Comparison of ENCODE assay signal across 2 cellular contexts in genomic region chr19:31279436-31279765, GRCh38.
TF ChIP-seq lines count a peak whose summit lies in the region.

No MANE protein-coding gene starts in this region.

TF ChIP-seq in HepG2, 621 proteins besides CTCF, POLR2A, EP300 and RAD21 (continued from another document):
- TF ChIP-seq, protein P1, sequence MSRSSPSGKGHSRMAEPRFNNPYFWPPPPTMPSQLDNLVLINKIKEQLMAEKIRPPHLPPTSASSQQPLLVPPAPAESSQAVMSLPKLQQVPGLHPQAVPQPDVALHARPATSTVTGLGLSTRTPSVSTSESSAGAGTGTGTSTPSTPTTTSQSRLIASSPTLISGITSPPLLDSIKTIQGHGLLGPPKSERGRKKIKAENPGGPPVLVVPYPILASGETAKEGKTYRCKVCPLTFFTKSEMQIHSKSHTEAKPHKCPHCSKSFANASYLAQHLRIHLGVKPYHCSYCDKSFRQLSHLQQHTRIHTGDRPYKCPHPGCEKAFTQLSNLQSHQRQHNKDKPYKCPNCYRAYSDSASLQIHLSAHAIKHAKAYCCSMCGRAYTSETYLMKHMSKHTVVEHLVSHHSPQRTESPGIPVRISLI (CRISPR knock-in tag; IDR thresholded peaks at IDR 0.05; ENCODE audit: borderline replicate concordance), result no peak
- TF ChIP-seq HOXA5 (CRISPR knock-in tag; IDR thresholded peaks at IDR 0.05), result no peak
- TF ChIP-seq ZFX (CRISPR knock-in tag; IDR thresholded peaks at IDR 0.05; ENCODE audit: low read depth), result no peak
- TF ChIP-seq SKI (IDR thresholded peaks at IDR 0.05; ENCODE audit: partially characterized antibody), result no peak
- TF ChIP-seq MAFK (conservative IDR thresholded peaks at IDR 0.05 in 1 of 2, IDR thresholded peaks at IDR 0.05 in 1 of 2; ENCODE audit: low read length in 2 of 2), result no peak
- no peak for TF ChIP-seq KAT8 (CRISPR knock-in tag; IDR thresholded peaks at IDR 0.05)
- TF ChIP-seq MXD4 (CRISPR knock-in tag; IDR thresholded peaks at IDR 0.05), result no peak
- TF ChIP-seq CC2D1A (CRISPR knock-in tag; IDR thresholded peaks at IDR 0.05), result no peak
- TF ChIP-seq, protein P2, sequence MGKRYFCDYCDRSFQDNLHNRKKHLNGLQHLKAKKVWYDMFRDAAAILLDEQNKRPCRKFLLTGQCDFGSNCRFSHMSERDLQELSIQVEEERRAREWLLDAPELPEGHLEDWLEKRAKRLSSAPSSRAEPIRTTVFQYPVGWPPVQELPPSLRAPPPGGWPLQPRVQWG (CRISPR knock-in tag; IDR thresholded peaks at IDR 0.05; ENCODE audit: borderline replicate concordance, low read depth), result no peak
- no peak for TF ChIP-seq GATAD1 (CRISPR knock-in tag; IDR thresholded peaks at IDR 0.05)
- TF ChIP-seq EEA1 (CRISPR knock-in tag; IDR thresholded peaks at IDR 0.05; ENCODE audit: borderline replicate concordance), result no peak
- TF ChIP-seq TRIM22 (IDR thresholded peaks at IDR 0.05), result no peak
- TF ChIP-seq ZNF841 (CRISPR knock-in tag; IDR thresholded peaks at IDR 0.05; ENCODE audit: borderline replicate concordance), result no peak
- no peak for TF ChIP-seq NR1H2 (CRISPR knock-in tag; IDR thresholded peaks at IDR 0.05; ENCODE audit: borderline replicate concordance, low read depth)
- TF ChIP-seq SRF (IDR thresholded peaks at IDR 0.05; ENCODE audit: low read depth, low read length), result no peak

TF ChIP-seq in SK-N-SH treated with all-trans-retinoic acid at 6 μM for 48 hours, 23 proteins besides CTCF, POLR2A, EP300 and RAD21:
- TF ChIP-seq, protein P3, sequence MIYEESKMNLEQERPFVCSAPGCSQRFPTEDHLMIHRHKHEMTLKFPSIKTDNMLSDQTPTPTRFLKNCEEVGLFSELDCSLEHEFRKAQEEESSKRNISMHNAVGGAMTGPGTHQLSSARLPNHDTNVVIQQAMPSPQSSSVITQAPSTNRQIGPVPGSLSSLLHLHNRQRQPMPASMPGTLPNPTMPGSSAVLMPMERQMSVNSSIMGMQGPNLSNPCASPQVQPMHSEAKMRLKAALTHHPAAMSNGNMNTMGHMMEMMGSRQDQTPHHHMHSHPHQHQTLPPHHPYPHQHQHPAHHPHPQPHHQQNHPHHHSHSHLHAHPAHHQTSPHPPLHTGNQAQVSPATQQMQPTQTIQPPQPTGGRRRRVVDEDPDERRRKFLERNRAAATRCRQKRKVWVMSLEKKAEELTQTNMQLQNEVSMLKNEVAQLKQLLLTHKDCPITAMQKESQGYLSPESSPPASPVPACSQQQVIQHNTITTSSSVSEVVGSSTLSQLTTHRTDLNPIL (CRISPR knock-in tag; IDR thresholded peaks at IDR 0.05; ENCODE audit: low read depth), result no peak
- TF ChIP-seq ZNF8 (CRISPR knock-in tag; IDR thresholded peaks at IDR 0.05), result no peak
- no peak for TF ChIP-seq OSR1 (CRISPR knock-in tag; IDR thresholded peaks at IDR 0.05)
- TF ChIP-seq ZC3H10 (CRISPR knock-in tag; IDR thresholded peaks at IDR 0.05), result no peak
- no peak for TF ChIP-seq SNAI2 (CRISPR knock-in tag; IDR thresholded peaks at IDR 0.05)
TF ChIP-seq in SK-N-SH treated with all-trans-retinoic acid at 6 μM for 48 hours: peak in this region for 0.
